ENCODE assay signal across 11 cellular contexts in the genomic region with DNA sequence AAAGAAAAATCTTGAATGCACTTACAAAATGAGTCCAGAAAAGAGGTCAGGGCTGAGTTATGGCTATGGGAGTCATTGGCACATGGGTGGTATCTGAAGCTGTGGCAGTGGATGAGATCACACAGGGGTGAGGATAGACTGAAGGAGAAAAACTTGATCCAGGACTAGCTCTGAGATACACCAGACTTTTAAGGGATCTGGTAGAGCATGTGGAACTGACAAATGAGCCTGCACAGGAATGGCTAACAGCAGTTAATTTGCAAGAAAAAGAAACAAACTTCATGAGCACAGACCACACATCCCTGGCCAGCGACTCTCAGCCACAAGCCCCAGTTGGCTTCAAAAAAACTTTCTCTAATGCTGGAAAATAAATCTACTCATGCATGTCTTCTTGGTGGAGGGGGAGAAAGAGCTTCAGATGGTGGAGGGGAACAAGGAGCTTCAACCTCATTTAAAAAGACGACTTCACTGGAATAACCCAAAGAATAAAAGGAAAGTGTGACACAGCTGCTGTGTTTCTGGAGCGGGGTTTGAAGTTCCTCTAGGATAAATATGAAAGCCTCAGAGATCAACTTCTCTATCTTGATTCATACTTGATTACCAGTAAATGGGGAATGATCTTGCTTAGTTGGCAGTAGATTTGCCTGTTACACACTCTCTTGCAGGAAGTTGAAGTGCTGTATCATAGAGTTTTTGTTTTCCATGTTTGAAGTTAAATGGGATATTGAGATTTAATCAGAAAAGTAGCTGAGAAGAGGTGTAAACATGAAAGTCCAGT. TPM values are rescaled to one million over a fixed set of nuclear protein-coding genes. Genes with fewer than 3 reads are reported as not detected.
A peak's percentile ranks its signal among the peaks of the same experiment; 100 is the strongest.
DNase-seq lines count a peak whose midpoint lies in the region; ATAC-seq, FAIRE-seq and TF ChIP-seq lines count a peak whose summit lies in the region.
"Had no signal": no experiment of that assay in that cellular context is flagged by ENCODE, and none has a peak within 500 bp of the region (broad histone marks: within the 10 kb centered on the region; RNA-seq: fewer than 3 reads in every experiment).

No MANE protein-coding gene starts in this region.

- in situ Hi-C loops in GM12878 (cut with MboI): no loop called here

- H3K36me3 ChIP-seq in HEK293 (ENCODE audit: control insufficient read depth in 2 of 2, insufficient read depth in 1 of 2, low read length in 2 of 2) (peaks cover 0 to 3% of the 10 kb centered on the region in 2 experiments; a peak in 1 of 3 replicates), GM12878 (ENCODE audit: control insufficient read depth in 2 of 2, insufficient read depth in 2 of 2, low read length in 1 of 2) (peaks cover 6 to 25% of the 10 kb centered on the region in 2 experiments), endodermal cell (ENCODE audit: control insufficient read depth, insufficient read depth, low read length) (peaks cover 20% of the 10 kb centered on the region)
- H3K36me3 ChIP-seq: gastrocnemius medialis, Peyer's patch had no signal

- no peaks in the 10 kb centered on the region for H3K9me3 ChIP-seq in HEK293 (ENCODE audit: control insufficient read depth, insufficient read depth, low read depth, low read length)
- H3K9me3 ChIP-seq in GM12878 (replicated peaks; ENCODE audit: control insufficient read depth, insufficient read depth, low read length): no peaks in the 10 kb centered on the region
- no peaks in the 10 kb centered on the region for H3K9me3 ChIP-seq in endodermal cell (ENCODE audit: control insufficient read depth, low read length)
- H3K9me3 ChIP-seq: gastrocnemius medialis, Peyer's patch had no signal

- peak; percentile 42 for ATAC-seq in GM12878
- ATAC-seq: gastrocnemius medialis had no signal

- H3K27ac ChIP-seq in HEK293 (ENCODE audit: extremely low read depth, low read depth, low read length): no peak overlapping the region
- H3K27ac ChIP-seq in GM12878 (ENCODE audit: control insufficient read depth, insufficient read depth): peak overlapping the region; percentile 29
- no peak overlapping the region for H3K27ac ChIP-seq in endodermal cell (ENCODE audit: low read depth, low read length)
- H3K27ac ChIP-seq: gastrocnemius medialis had no signal

- peaks cover 6% of the 10 kb centered on the region; the same call in 1 of the 2 replicates for H4K20me1 ChIP-seq in GM12878 (ENCODE audit: control insufficient read depth, insufficient read depth)

- no peak for TF ChIP-seq RAD21 in GM12878 (IDR thresholded peaks at IDR 0.05; ENCODE audit: insufficient read depth, low read depth, low read length)

- H3K27me3 Mint-ChIP-seq in neural crest cell (ENCODE audit: low read depth): no peaks in the 10 kb centered on the region
- no peaks in the 10 kb centered on the region for H3K27me3 Mint-ChIP-seq in endodermal cell (ENCODE audit: insufficient read depth)

- POLR2A ChIA-PET in HEK293 (lab: Yijun Ruan, JAX) (no interaction called here), GM12878 (lab: Charles Lee) (interaction anchor here (0.6 to 1.9 kb wide), 12 partner anchors 10 to 401 kb away, joined by 3 to 9 read pairs (median 4); a partner anchor contains a TSS), HEK293T (lab: Yijun Ruan, JAX) (no interaction called here)

- H3K79me2 ChIP-seq in GM12878 (ENCODE audit: control insufficient read depth, insufficient read depth, low read length): peaks cover 99% of the 10 kb centered on the region

- intact Hi-C loops in GM12878 (cut with micrococcal nuclease; ENCODE audit: unreplicated experiment): no loop called here

- 30% methylated on average over 3 of the region's 3 CpGs for WGBS in GM12878 (ENCODE audit: insufficient coverage, insufficient replicate concordance, low lambda C conversion rate, missing lambda C conversion rate)
- 77 to 100% methylated on average over 2 to 3 of the region's 3 CpGs for WGBS in endodermal cell (ENCODE audit: insufficient coverage in 1 of 2, insufficient read length in 1 of 2), 2 experiments

- FAIRE-seq in GM12878 (lab: Jason Lieb, UNC): no peak

- H3K4me3 Mint-ChIP-seq in neural crest cell (no peak overlapping the region), endodermal cell (no peak overlapping the region)

- H3K36me3 Mint-ChIP-seq in neural crest cell (ENCODE audit: low read depth) (peaks cover 4% of the 10 kb centered on the region), endodermal cell (ENCODE audit: low read depth) (peaks cover 20% of the 10 kb centered on the region)

- H2AFZ ChIP-seq in GM12878 (ENCODE audit: control insufficient read depth, low read depth, low read length): no peak overlapping the region

- RAD21 ChIA-PET in GM12878 (lab: Charles Lee; ENCODE audit: unreplicated experiment): interaction anchor here (0.7 to 2.0 kb wide), 13 partner anchors 9 to 111 kb away, joined by 3 to 12 read pairs (median 4); no protein-coding TSS in a partner anchor

- no peaks in the 10 kb centered on the region for H3K27me3 ChIP-seq in GM12878 (replicated peaks in 1 of 2; ENCODE audit: control insufficient read depth in 2 of 2, insufficient read depth in 2 of 2, low read length in 1 of 2)
- H3K27me3 ChIP-seq in endodermal cell (ENCODE audit: control insufficient read depth, insufficient read depth, low read length, poor library complexity, severe bottlenecking): no peaks in the 10 kb centered on the region
- H3K27me3 ChIP-seq: gastrocnemius medialis, Peyer's patch had no signal

- no peaks in the 10 kb centered on the region for H3K9me3 Mint-ChIP-seq in neural crest cell
- H3K9me3 Mint-ChIP-seq in endodermal cell: no peaks in the 10 kb centered on the region

- H3K4me1 Mint-ChIP-seq in neural crest cell (peaks cover 11% of the 10 kb centered on the region), endodermal cell (peaks cover 19% of the 10 kb centered on the region)

- peak; percentile 59 for DNase-seq in CD1c-positive myeloid dendritic cell (ENCODE audit: extremely low spot score)
- DNase-seq in GM12878 (ENCODE audit: low read depth, low spot score): no peak
- no peak for DNase-seq in neural crest cell (ENCODE audit: low read depth, low spot score)
- DNase-seq in HEK293T (ENCODE audit: extremely low spot score): no peak
- no peak for DNase-seq in NCI-H774 (lab: John Stamatoyannopoulos, UW)
- DNase-seq in endodermal cell: no peak
- DNase-seq in SIG-M5 treated with dmso at 0.1 percent for 504 hours (lab: John Stamatoyannopoulos, UW; ENCODE audit: unreplicated experiment): no peak
- DNase-seq: gastrocnemius medialis, GF-D8, Peyer's patch had no signal

- TF ChIP-seq CTCF in HEK293 (tag by site-specific recombination; IDR thresholded peaks at IDR 0.05) (no peak), GM12878 (IDR thresholded peaks at IDR 0.05 in 2 of 3, conservative IDR thresholded peaks at IDR 0.05 in 1 of 3; ENCODE audit: control insufficient read depth in 2 of 3, extremely low read depth in 1 of 3, insufficient read depth in 1 of 3, low read depth in 3 of 3, low read length in 3 of 3) (no peak), neural crest cell (conservative IDR thresholded peaks at IDR 0.05) (no peak), endodermal cell (conservative IDR thresholded peaks at IDR 0.05) (no peak)

- H3K9ac ChIP-seq in GM12878 (ENCODE audit: control insufficient read depth, insufficient read depth, low read length): peak overlapping the region; percentile 13; the same call in 1 of the 2 replicates
- H3K9ac ChIP-seq in endodermal cell (ENCODE audit: extremely low read depth, low read length, poor library complexity, severe bottlenecking): no peak overlapping the region

- SMC1A ChIA-PET in GM12878 (lab: Charles Lee; ENCODE audit: uncharacterized antibody, unreplicated experiment): interaction anchor here (0.9 to 26.7 kb wide), 14 partner anchors 9 to 74 kb away, joined by 3 to 583 read pairs (median 5); a partner anchor contains a TSS

- CTCF ChIA-PET in HEK293 (lab: Yijun Ruan, JAX) (interaction anchor here (0.6 to 1.2 kb wide), 4 partner anchors 9 to 74 kb away, joined by 3 to 4 read pairs (median 3); no protein-coding TSS in a partner anchor), GM12878 (lab: Yijun Ruan, JAX) (interaction anchor here (0.7 to 5.5 kb wide), 6 partner anchors 17 to 74 kb away, joined by 3 to 49 read pairs (median 4); no protein-coding TSS in a partner anchor), HEK293T (lab: Yijun Ruan, JAX) (interaction anchor here (1.0 kb wide), 1 partner anchor 55 kb away, joined by 4 read pairs; no protein-coding TSS in a partner anchor)

- peak overlapping the region; percentile 77 for H3K4me2 ChIP-seq in GM12878 (ENCODE audit: control insufficient read depth, insufficient read depth)

- peaks cover 27% of the 10 kb centered on the region for H3K4me1 ChIP-seq in HEK293 (ENCODE audit: control insufficient read depth, insufficient read depth, low read length)
- H3K4me1 ChIP-seq in GM12878 (ENCODE audit: control insufficient read depth, insufficient read depth, low read length): peaks cover 61% of the 10 kb centered on the region
- peaks cover 8% of the 10 kb centered on the region for H3K4me1 ChIP-seq in endodermal cell (ENCODE audit: control insufficient read depth, insufficient read depth, low read length)
- H3K4me1 ChIP-seq: gastrocnemius medialis had no signal

- no peak overlapping the region for H3K4me3 ChIP-seq in HEK293 (ENCODE audit: low read depth, low read length)
- H3K4me3 ChIP-seq in GM12878: peak overlapping the region; percentile 48; the same call in 1 of the 2 replicates
- no peak overlapping the region for H3K4me3 ChIP-seq in endodermal cell (ENCODE audit: low read length)
- H3K4me3 ChIP-seq: gastrocnemius medialis, Peyer's patch had no signal

- TF ChIP-seq EP300 in GM12878 (IDR thresholded peaks at IDR 0.05; ENCODE audit: borderline replicate concordance in 1 of 2, control insufficient read depth in 1 of 2, low read depth in 2 of 2, low read length in 2 of 2): no peak

- BruUV-seq in GM12878 (replicated peaks; lab: Mats Ljungman, UMichigan): TSS peak; percentile 29

- no peak for TF ChIP-seq POLR2A in GM12878 (IDR thresholded peaks at IDR 0.05; ENCODE audit: low read depth, low read length)

- H3K27ac Mint-ChIP-seq in neural crest cell (ENCODE audit: unreplicated experiment) (peak overlapping the region; percentile 29), endodermal cell (no peak overlapping the region)

RNA-seq across cellular contexts. Expression of a gene that starts 33.7 kb away (rescaled TPM):
- 75.1 and 80.9 TPM in 2 replicates for total RNA-seq in GM12878 (2013; cell fraction: nucleolus; rRNA removed)
- total RNA-seq in GM12878 (2014; rRNA removed) (140 and 157 TPM in 2 replicates), GM12878 (2014; rRNA removed; fragmentation: Illumina TruSeq; extraction: Trizol) (178 and 183 TPM in 2 replicates), GM12878 (2021) (116 and 124 TPM in 2 replicates), neural crest cell (8.6 and 10.8 TPM in 2 replicates), endodermal cell (10 to 100 TPM; 29.6 to 39.5 TPM)
- polyA plus RNA-seq in GM12878 (2011; ENCODE audit: low read depth): 51.5 TPM
- polyA plus RNA-seq in GM12878 (2011; rRNA removed) (169 and 264 TPM in 2 replicates), GM12878 (2014; fragmentation: Illumina TruSeq; extraction: Trizol) (180 and 219 TPM in 2 replicates), GM12878 (2014; fragmentation: Nextera tagmentation; extraction: Ambion mirVana) (100 to 1,000 TPM; 217 to 324 TPM), GM12878 (2014; rRNA removed) (108 and 144 TPM in 2 replicates), GM12878 (2016; fragmentation: Nextera tagmentation; extraction: Ambion mirVana) (100 to 1,000 TPM; 177 to 181 TPM)
- 66.2 and 70.2 TPM in 2 replicates for polyA plus RNA-seq in GM12878 (2011; cell fraction: cytosol; rRNA removed)
- 51.6 and 57.2 TPM in 2 replicates for polyA plus RNA-seq in GM12878 (2011; cell fraction: nucleus; rRNA removed)
- 82.6 and 119 TPM in 2 replicates for polyA plus RNA-seq in GM12878 (2012)
- polyA minus RNA-seq in GM12878 (2011; rRNA and poly(A)+ RNA removed): 69.6 and 132 TPM in 2 replicates
- polyA minus RNA-seq in GM12878 (2011; cell fraction: cytosol; rRNA and poly(A)+ RNA removed): 56.4 and 60.0 TPM in 2 replicates
- 30.6 and 45.0 TPM in 2 replicates for polyA minus RNA-seq in GM12878 (2011; cell fraction: nucleus; rRNA and poly(A)+ RNA removed)
- polyA plus RNA-seq in endodermal cell (2013, experiment 1 of 2): 16.1 TPM
- polyA plus RNA-seq in endodermal cell (2013, experiment 2 of 2): 14.5 TPM
